ENCODE assay signal across 8 cellular contexts in genomic region chr2:97774425-97774824, GRCh38.
A peak's percentile ranks its signal among the peaks of the same experiment; 100 is the strongest.
DNase-seq lines count a peak whose midpoint lies in the region; ATAC-seq and TF ChIP-seq lines count a peak whose summit lies in the region.

No MANE protein-coding gene starts in this region.

- H3K4me1 ChIP-seq in aorta (ENCODE audit: control insufficient read depth in 1 of 2, insufficient read depth in 2 of 2, low read length in 2 of 2) = no peaks in the 10 kb centered on the region

- 52 to 58% methylated on average over 7 of the region's 7 CpGs for WGBS in aorta, 2 donors

- TF ChIP-seq CTCF in GM12874 (IDR thresholded peaks at IDR 0.05; ENCODE audit: insufficient read depth, low read depth, low read length) = peak; percentile 56

- peak; percentile 48 to 57 for ATAC-seq in left cardiac atrium
- no peak for ATAC-seq in aorta (ENCODE audit: low FRiP score)
- ATAC-seq in HG02588 (IDR thresholded peaks at IDR 0.05; ENCODE audit: unreplicated experiment) = no peak
- ATAC-seq in HG02798 (IDR thresholded peaks at IDR 0.05; ENCODE audit: poor library complexity, unreplicated experiment) = no peak

- H3K27ac ChIP-seq in aorta (ENCODE audit: low read depth in 1 of 2, low read length in 2 of 2) = no peak overlapping the region

- no peak overlapping the region for H3K4me3 ChIP-seq in aorta (ENCODE audit: low read length in 2 of 2)

- peaks cover 2 to 5% of the 10 kb centered on the region in 2 donors for H3K36me3 ChIP-seq in aorta (ENCODE audit: control insufficient read depth in 1 of 2, insufficient read depth in 2 of 2, low read length in 1 of 2)

- DNase-seq in ACHN = peak; percentile 46
- DNase-seq in SHP77 treated with DMSO at 0.1 percent for 48 hours (lab: John Stamatoyannopoulos, UW) = peak; percentile 1
- no peak for DNase-seq in left cardiac atrium
- DNase-seq in aorta = no peak
- no peak for DNase-seq in central memory CD4-positive, alpha-beta T cell

- no peaks in the 10 kb centered on the region for H3K9me3 ChIP-seq in aorta (ENCODE audit: control insufficient read depth, low read length)

- no peaks in the 10 kb centered on the region for H3K27me3 ChIP-seq in aorta (ENCODE audit: control insufficient read depth in 1 of 2, insufficient read depth in 2 of 2, low read length in 1 of 2)

- in situ Hi-C loops in ACHN (cut with HindIII; ENCODE audit: low pct_ligation_motif_present, low pct_unique_long_range_greater_than_20kb, low sequenced_read_pairs) = no loop called here

- intact Hi-C loops in left cardiac atrium (cut with DNase I) = no loop called here
- intact Hi-C loops in aorta (cut with DNase I) = no loop called here

Comparison
In these comparisons a context has a peak if more than half of its experiments do, and no peak if none do; other contexts are left out.
1. DNase-seq: peak in ACHN (single experiment) and SHP77 treated with DMSO at 0.1 percent for 48 hours (single experiment); none in left cardiac atrium (single experiment), aorta (0 of 2) and central memory CD4-positive, alpha-beta T cell (single experiment).
2. ATAC-seq: peak in left cardiac atrium (2 of 2); none in aorta (single experiment), HG02588 (single experiment) and HG02798 (single experiment).